In the genomic region with DNA sequence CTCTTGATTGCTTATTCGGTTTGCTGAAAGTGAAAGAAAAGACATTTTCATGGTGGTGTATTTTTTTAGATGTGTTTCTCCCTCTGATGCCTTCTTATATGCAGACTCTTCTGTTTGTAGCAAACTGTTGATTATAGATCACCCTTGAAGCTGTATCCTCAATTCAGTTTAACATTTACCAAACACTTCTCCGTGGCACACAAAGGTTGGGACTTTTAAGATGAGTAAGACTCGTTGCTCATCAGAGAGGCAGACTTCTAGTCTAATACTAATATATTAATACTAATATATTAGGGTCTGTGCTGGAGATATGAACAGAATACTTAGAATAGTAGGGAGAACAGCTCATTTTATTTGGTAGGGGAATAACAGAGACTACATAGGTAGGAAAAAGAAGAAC, we compare ENCODE assay signal across 18 cellular contexts.
"Had no signal": no experiment of that assay in that cellular context is flagged by ENCODE, and none has a peak within 500 bp of the region (broad histone marks: within the 10 kb centered on the region; RNA-seq: fewer than 3 reads in every experiment).

No MANE protein-coding gene starts in this region.

- H3K9me3 ChIP-seq: lower lobe of right lung, neutrophil, transverse colon had no signal

- H3K27ac Mint-ChIP-seq: endodermal cell, mesothelial cell of epicardium, progenitor cell of endocrine pancreas had no signal

- H3K4me1 ChIP-seq: transverse colon had no signal

- H3K27me3 ChIP-seq: brain microvascular endothelial cell, neutrophil, transverse colon had no signal

- H3K27me3 Mint-ChIP-seq: progenitor cell of endocrine pancreas had no signal

- ATAC-seq: left cardiac atrium, lower lobe of right lung, right cardiac atrium had no signal

- H3K4me3 ChIP-seq: lower lobe of right lung, transverse colon had no signal

- H3K27ac ChIP-seq: brain microvascular endothelial cell, lower lobe of right lung, neutrophil, transverse colon had no signal

- DNase-seq: activated naive CD4-positive, alpha-beta T cell; activated T-cell treated with anti-CD3 and anti-CD28 coated beads, Interleukin-2, amount 50 U/mL, for 4 hours; amygdala; brain microvascular endothelial cell; dermis blood vessel endothelial cell; endodermal cell; erythroblast; hippocampal formation; left cardiac atrium; lower lobe of right lung; right cardiac atrium; small intestine; substantia nigra; transverse colon had no signal

- H3K4me3 Mint-ChIP-seq: activated T-cell treated with anti-CD3 and anti-CD28 coated beads, Interleukin-2, amount 50 U/mL, for 4 hours; endodermal cell; mesothelial cell of epicardium; T-helper 1 cell treated with Interleukin-12 subunit alpha and Interleukin-12 subunit beta and Interleukin-4 antibody, amounts not matched to agents 30 μg/mL and 1 μg/mL, for 36 hours had no signal
